ENCODE assay signal across 14 cellular contexts in the genomic region with DNA sequence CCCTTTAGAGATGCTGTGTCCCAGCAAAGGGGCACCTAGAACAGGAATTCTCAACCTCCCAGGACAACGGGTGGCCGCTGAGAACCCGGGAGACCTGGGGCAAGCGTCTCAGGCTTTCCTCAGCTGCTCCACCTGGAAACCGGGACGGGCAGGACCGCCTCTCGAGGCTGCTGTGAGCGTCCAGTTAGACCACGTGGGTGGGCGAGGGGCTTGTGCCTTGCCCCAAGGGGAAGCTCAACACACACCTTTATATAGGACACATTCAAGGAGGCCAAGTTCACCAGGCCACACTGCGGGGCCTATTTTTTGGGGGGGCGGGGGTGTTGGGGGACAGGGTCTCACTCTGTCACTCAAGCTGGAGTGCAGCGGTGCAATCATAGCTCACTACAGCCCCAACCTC.
"Had no signal": no experiment of that assay in that cellular context is flagged by ENCODE, and none has a peak within 500 bp of the region (broad histone marks: within the 10 kb centered on the region; RNA-seq: fewer than 3 reads in every experiment).

No MANE protein-coding gene starts in this region.

- H3K27me3 ChIP-seq: colonic mucosa, esophagus muscularis mucosa, pancreas, tibial nerve had no signal

- ATAC-seq: activated naive CD4-positive, alpha-beta T cell treated with anti-CD3 and anti-CD28 coated beads, Interleukin-2, amount 50 U/mL, for 72 hours; activated T-cell treated with anti-CD3 and anti-CD28 coated beads, Interleukin-2, amount 50 U/mL, for 4 hours; SK-N-SH treated with all-trans-retinoic acid at 6 μM for 48 hours had no signal

- H3K27ac ChIP-seq: colonic mucosa, esophagus muscularis mucosa, pancreas, tibial nerve had no signal

- FAIRE-seq: pancreas had no signal

- H3K4me1 ChIP-seq: colonic mucosa, tibial nerve had no signal

- DNase-seq: activated CD4-positive, alpha-beta memory T cell treated with anti-CD3 and anti-CD28 coated beads for 36 hours; activated effector memory CD4-positive, alpha-beta T cell treated with Interleukin-2 at 50 U/mL for 16 hours; activated T-cell treated with anti-CD3 and anti-CD28 coated beads, Interleukin-2, amount 50 U/mL, for 4 hours; colonic mucosa; stimulated activated CD4-positive, alpha-beta T cell treated with anti-CD3 and anti-CD28 coated beads, Interleukin-4, amount 100 ng/mL, for 24 hours; stimulated activated naive CD4-positive, alpha-beta T cell treated with Interleukin-2 at 50 U/mL for 16 hours; substantia nigra; T-helper 1 cell; T1000 had no signal

- H3K4me3 ChIP-seq: colonic mucosa, esophagus muscularis mucosa, pancreas, tibial nerve had no signal

- H3K36me3 ChIP-seq: colonic mucosa, esophagus muscularis mucosa, pancreas, tibial nerve had no signal

- H3K9me3 ChIP-seq: colonic mucosa, pancreas had no signal
